11 cellular contexts compared by ENCODE assay signal in genomic region chr10:52965938-52966401, GRCh38.
DNase-seq lines count a peak whose midpoint lies in the region; ATAC-seq and TF ChIP-seq lines count a peak whose summit lies in the region.
"Had no signal": no experiment of that assay in that cellular context is flagged by ENCODE, and none has a peak within 500 bp of the region (broad histone marks: within the 10 kb centered on the region; RNA-seq: fewer than 3 reads in every experiment).

No MANE protein-coding gene starts in this region.

- no peaks in the 10 kb centered on the region for H4K20me1 ChIP-seq in PC-3 (ENCODE audit: low read length)

- H3F3A ChIP-seq in PC-3 (ENCODE audit: low read length, unreplicated experiment): no peaks in the 10 kb centered on the region

- no peak overlapping the region for H3K4me3 ChIP-seq in HUES64 (ENCODE audit: low read length)
- no peak overlapping the region for H3K4me3 ChIP-seq in mucosa of descending colon
- no peak overlapping the region for H3K4me3 ChIP-seq in PC-3 (ENCODE audit: low read length)
- no peak overlapping the region for H3K4me3 ChIP-seq in vagina
- H3K4me3 ChIP-seq: cardiac muscle cell, skin epidermis had no signal

- H3K4me1 ChIP-seq in HUES64 (ENCODE audit: insufficient read depth, low read length) (peaks cover 55% of the 10 kb centered on the region), mucosa of descending colon (ENCODE audit: low read depth) (no peaks in the 10 kb centered on the region), PC-3 (ENCODE audit: insufficient read depth, low read length) (no peaks in the 10 kb centered on the region), vagina (no peaks in the 10 kb centered on the region)

- H3K9ac ChIP-seq in HUES64 (ENCODE audit: low read depth, low read length) (peak overlapping the region; percentile 59; the same call in 1 of the 2 replicates), PC-3 (ENCODE audit: low read length) (no peak overlapping the region)

- DNase-seq in mucosa of descending colon: no peak
- DNase-seq in left colon: no peak
- DNase-seq in PC-3: no peak
- DNase-seq in activated naive CD8-positive, alpha-beta T cell treated with anti-CD3 and anti-CD28 coated beads for 36 hours: no peak
- no peak for DNase-seq in vagina (ENCODE audit: extremely low spot score in 2 of 2)
- DNase-seq: NCI-H2029 treated with DMSO at 0.1 percent for 48 hours had no signal

- H3K27me3 Mint-ChIP-seq in activated naive CD8-positive, alpha-beta T cell treated with anti-CD3 and anti-CD28 coated beads for 36 hours: no peaks in the 10 kb centered on the region

- H3K4me3 Mint-ChIP-seq in activated naive CD8-positive, alpha-beta T cell treated with anti-CD3 and anti-CD28 coated beads for 36 hours: no peak overlapping the region

- H3K27me3 ChIP-seq in HUES64 (ENCODE audit: insufficient read depth, low read length) (no peaks in the 10 kb centered on the region), PC-3 (ENCODE audit: low read length) (no peaks in the 10 kb centered on the region), vagina (no peaks in the 10 kb centered on the region)
- H3K27me3 ChIP-seq: cardiac muscle cell had no signal

- H3K27ac Mint-ChIP-seq in activated naive CD8-positive, alpha-beta T cell treated with anti-CD3 and anti-CD28 coated beads for 36 hours: no peak overlapping the region

- H3K9me3 Mint-ChIP-seq in activated naive CD8-positive, alpha-beta T cell treated with anti-CD3 and anti-CD28 coated beads for 36 hours: peaks cover 1% of the 10 kb centered on the region

- WGBS in HUES64: 77% methylated on average over 6 of the region's 6 CpGs

- intact Hi-C loops in mucosa of descending colon (cut with DNase I, micrococcal nuclease): no loop called here
- intact Hi-C loops in left colon (cut with DNase I, micrococcal nuclease): no loop called here
- intact Hi-C loops in PC-3 (cut with micrococcal nuclease): no loop called here
- intact Hi-C loops in vagina (cut with DNase I): no loop called here

- H2AFZ ChIP-seq in PC-3 (ENCODE audit: low read length): no peak overlapping the region

- TF ChIP-seq CTCF in mucosa of descending colon (IDR thresholded peaks at IDR 0.05) (no peak), PC-3 (conservative IDR thresholded peaks at IDR 0.05; ENCODE audit: low read depth, low read length) (no peak), vagina (IDR thresholded peaks at IDR 0.05) (no peak)

- no TSS peak for BruUV-seq in PC-3 (replicated peaks; lab: Mats Ljungman, UMichigan)

- H3K36me3 ChIP-seq in HUES64 (ENCODE audit: insufficient read depth, low read length) (no peaks in the 10 kb centered on the region), mucosa of descending colon (ENCODE audit: low read depth) (no peaks in the 10 kb centered on the region), PC-3 (ENCODE audit: low read depth, low read length) (no peaks in the 10 kb centered on the region), vagina (no peaks in the 10 kb centered on the region)
- H3K36me3 ChIP-seq: cardiac muscle cell had no signal

- H3K9me3 ChIP-seq in HUES64 (ENCODE audit: insufficient read depth, low read depth, low read length): peaks cover under 1% of the 10 kb centered on the region; the same call in 1 of the 2 replicates
- H3K9me3 ChIP-seq in mucosa of descending colon: no peaks in the 10 kb centered on the region
- H3K9me3 ChIP-seq in PC-3 (ENCODE audit: low read length): no peaks in the 10 kb centered on the region
- no peaks in the 10 kb centered on the region for H3K9me3 ChIP-seq in vagina

- no peaks in the 10 kb centered on the region for H3K9me2 ChIP-seq in PC-3 (replicated peaks; ENCODE audit: low read length)

- no peaks in the 10 kb centered on the region for H3K36me3 Mint-ChIP-seq in activated naive CD8-positive, alpha-beta T cell treated with anti-CD3 and anti-CD28 coated beads for 36 hours

- CTCF ChIA-PET in PC-3 (lab: Charles Lee): no interaction called here

- no peak for TF ChIP-seq POLR2A in vagina (IDR thresholded peaks at IDR 0.05)

- H3K79me2 ChIP-seq in PC-3 (ENCODE audit: low read length): no peaks in the 10 kb centered on the region

- H3K4me2 ChIP-seq in PC-3 (ENCODE audit: low read length): no peak overlapping the region

- ATAC-seq in GM19025 (IDR thresholded peaks at IDR 0.05; ENCODE audit: low read depth, unreplicated experiment) (peak; percentile 87), HG02642 (IDR thresholded peaks at IDR 0.05; ENCODE audit: poor library complexity, unreplicated experiment) (peak; percentile 98), mucosa of descending colon (peak; percentile 25), left colon (no peak), PC-3 (no peak)

- POLR2A ChIA-PET in PC-3 (lab: Charles Lee; ENCODE audit: unreplicated experiment): no interaction called here

- peak overlapping the region; percentile 94 for H3K27ac ChIP-seq in HUES64 (ENCODE audit: low read depth, low read length)
- no peak overlapping the region for H3K27ac ChIP-seq in PC-3 (ENCODE audit: low read length)
- H3K27ac ChIP-seq in vagina: no peak overlapping the region
- H3K27ac ChIP-seq: cardiac muscle cell, skin epidermis had no signal

- no peaks in the 10 kb centered on the region for H3K4me1 Mint-ChIP-seq in activated naive CD8-positive, alpha-beta T cell treated with anti-CD3 and anti-CD28 coated beads for 36 hours

Comparison
In these comparisons a context has a peak if more than half of its experiments do, and no peak if none do; other contexts are left out.
1. ATAC-seq: peak in GM19025 (single experiment), HG02642 (single experiment) and mucosa of descending colon (single experiment); none in left colon (single experiment) and PC-3 (single experiment).